10 cellular contexts compared by ENCODE assay signal in genomic region chr1:186819140-186819539, GRCh38. TPM values are rescaled to one million over a fixed set of nuclear protein-coding genes. Genes with fewer than 3 reads are reported as not detected.
DNase-seq lines count a peak whose midpoint lies in the region; ATAC-seq lines count a peak whose summit lies in the region.
"Had no signal": no experiment of that assay in that cellular context is flagged by ENCODE, and none has a peak within 500 bp of the region (broad histone marks: within the 10 kb centered on the region; RNA-seq: fewer than 3 reads in every experiment).

No MANE protein-coding gene starts in this region.

- no peaks in the 10 kb centered on the region for H3K9me3 Mint-ChIP-seq in activated CD8-positive, alpha-beta memory T cell treated with anti-CD3 and anti-CD28 coated beads, Interleukin-2, amount 10 ng/mL, durations not matched to agents 7 days and 5 days (ENCODE audit: low read depth)

- no peaks in the 10 kb centered on the region for H3K9me3 ChIP-seq in MG63

- no peak overlapping the region for H3K27ac Mint-ChIP-seq in activated CD8-positive, alpha-beta memory T cell treated with anti-CD3 and anti-CD28 coated beads, Interleukin-2, amount 10 ng/mL, durations not matched to agents 7 days and 5 days

- no peak overlapping the region; the same call in 1 of the 2 replicates for H3K4me3 ChIP-seq in MG63

- H3K4me3 Mint-ChIP-seq in activated CD8-positive, alpha-beta memory T cell treated with anti-CD3 and anti-CD28 coated beads, Interleukin-2, amount 10 ng/mL, durations not matched to agents 7 days and 5 days: no peak overlapping the region

- CTCF ChIA-PET in activated CD8-positive, alpha-beta memory T cell treated with anti-CD3 and anti-CD28 coated beads, Interleukin-2, amount 10 ng/mL, durations not matched to agents 7 days and 5 days (lab: Charles Lee): no interaction called here

- peaks cover 2% of the 10 kb centered on the region for H3K27me3 Mint-ChIP-seq in activated CD8-positive, alpha-beta memory T cell treated with anti-CD3 and anti-CD28 coated beads, Interleukin-2, amount 10 ng/mL, durations not matched to agents 7 days and 5 days

- no peaks in the 10 kb centered on the region for H3K36me3 Mint-ChIP-seq in activated CD8-positive, alpha-beta memory T cell treated with anti-CD3 and anti-CD28 coated beads, Interleukin-2, amount 10 ng/mL, durations not matched to agents 7 days and 5 days

- ATAC-seq in GM18519 (IDR thresholded peaks at IDR 0.05; ENCODE audit: low FRiP score, unreplicated experiment) (peak; percentile 75), HG02588 (IDR thresholded peaks at IDR 0.05; ENCODE audit: unreplicated experiment) (peak; percentile 77), HG03280 (IDR thresholded peaks at IDR 0.05; ENCODE audit: unreplicated experiment) (no peak), esophagus mucosa (no peak)
- no peak for ATAC-seq in activated CD8-positive, alpha-beta memory T cell treated with anti-CD3 and anti-CD28 coated beads, Interleukin-2, amount 10 ng/mL, durations not matched to agents 7 days and 5 days
- no peak for ATAC-seq in stimulated activated naive CD8-positive, alpha-beta T cell treated with anti-CD3 and anti-CD28 coated beads, Interleukin-15, Interleukin-2, amounts not matched to agents 100 U/mL and 50 U/mL, for 24 hours

- no peaks in the 10 kb centered on the region for H3K4me1 Mint-ChIP-seq in activated CD8-positive, alpha-beta memory T cell treated with anti-CD3 and anti-CD28 coated beads, Interleukin-2, amount 10 ng/mL, durations not matched to agents 7 days and 5 days

- no peaks in the 10 kb centered on the region for H3K36me3 ChIP-seq in MG63

- H3K27me3 ChIP-seq in MG63: no peaks in the 10 kb centered on the region

- peak; percentile 22 for DNase-seq in MG63
- peak; percentile 49 for DNase-seq in glomerular visceral epithelial cell (ENCODE audit: extremely low spot score)
- no peak for DNase-seq in activated CD8-positive, alpha-beta memory T cell treated with anti-CD3 and anti-CD28 coated beads, Interleukin-2, amount 10 ng/mL, durations not matched to agents 7 days and 5 days
- DNase-seq in stimulated activated naive CD8-positive, alpha-beta T cell treated with anti-CD3 and anti-CD28 coated beads, Interleukin-15, Interleukin-2, amounts not matched to agents 100 U/mL and 50 U/mL, for 24 hours: no peak
- DNase-seq: activated CD4-positive, alpha-beta T cell treated with anti-CD3 and anti-CD28 coated beads for 48 hours; NCI-H2081 had no signal

RNA-seq across cellular contexts. Expression of gene PLA2G4A, which starts 9.6 kb away (rescaled TPM):
- total RNA-seq in MG63 (2014; rRNA removed; shearing (Covaris generic); ENCODE audit: low replicate concordance): 14.7 and 23.1 TPM in 2 replicates
- total RNA-seq in activated CD8-positive, alpha-beta memory T cell treated with anti-CD3 and anti-CD28 coated beads, Interleukin-2, amount 10 ng/mL, durations not matched to agents 7 days and 5 days: 1 to 10 TPM in 1 of 2 experiments, not detected in 1; 2.0 TPM
- total RNA-seq in esophagus mucosa: 8.4 TPM

Comparison
In these comparisons a context has a peak if more than half of its experiments do, and no peak if none do; other contexts are left out.
1. ATAC-seq: peak in GM18519 (single experiment) and HG02588 (single experiment); none in activated CD8-positive, alpha-beta memory T cell treated with anti-CD3 and anti-CD28 coated beads, Interleukin-2, amount 10 ng/mL, durations not matched to agents 7 days and 5 days (single experiment), HG03280 (single experiment), esophagus mucosa (single experiment) and stimulated activated naive CD8-positive, alpha-beta T cell treated with anti-CD3 and anti-CD28 coated beads, Interleukin-15, Interleukin-2, amounts not matched to agents 100 U/mL and 50 U/mL, for 24 hours (single experiment).
2. DNase-seq: peak in MG63 (single experiment) and glomerular visceral epithelial cell (single experiment); none in activated CD8-positive, alpha-beta memory T cell treated with anti-CD3 and anti-CD28 coated beads, Interleukin-2, amount 10 ng/mL, durations not matched to agents 7 days and 5 days (single experiment) and stimulated activated naive CD8-positive, alpha-beta T cell treated with anti-CD3 and anti-CD28 coated beads, Interleukin-15, Interleukin-2, amounts not matched to agents 100 U/mL and 50 U/mL, for 24 hours (single experiment).